Comparison of ENCODE assay signal across 28 cellular contexts in the genomic region with DNA sequence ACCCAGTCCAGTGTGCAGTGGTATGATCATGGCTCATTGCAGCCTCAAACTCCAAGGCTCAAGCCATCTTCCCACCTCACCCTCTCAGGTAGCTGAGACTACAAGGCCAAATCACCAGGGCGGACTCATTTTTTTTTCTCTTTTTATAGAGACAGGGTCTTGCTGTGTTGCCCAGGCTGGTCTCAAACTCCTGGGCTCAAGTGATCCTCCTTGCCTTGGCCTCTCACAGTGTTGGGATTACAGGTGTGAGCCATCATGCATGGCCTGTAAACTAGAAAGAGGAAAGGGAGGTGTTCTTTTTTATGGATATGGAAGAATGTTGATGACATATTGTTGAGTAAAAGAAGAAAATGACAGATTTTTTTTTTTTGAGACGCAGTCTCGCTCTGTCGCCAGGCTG.
"Had no signal": no experiment of that assay in that cellular context is flagged by ENCODE, and none has a peak within 500 bp of the region (broad histone marks: within the 10 kb centered on the region; RNA-seq: fewer than 3 reads in every experiment).

No MANE protein-coding gene starts in this region.

- H3K27ac ChIP-seq: neural progenitor cell, ovary, parathyroid adenoma, psoas muscle, right lobe of liver, sigmoid colon, stomach, thoracic aorta, thyroid gland, tibial nerve, upper lobe of left lung, vagina had no signal

- H3K27ac Mint-ChIP-seq: nephron; neural progenitor cell; progenitor cell of endocrine pancreas; stimulated activated effector memory CD8-positive, alpha-beta T cell treated with anti-CD3 and anti-CD28 coated beads, Interleukin-12 subunit alpha, Interleukin-12 subunit beta, amount 100 ng/mL, for 72 hours; stimulated activated naive B cell treated with anti-CD40 and anti-IgM and Interleukin-4, amounts not matched to agents 10 μg/mL and 1 μg/mL and 100 μg/mL, for 72 hours; stimulated activated naive CD8-positive, alpha-beta T cell treated with anti-CD3 and anti-CD28 coated beads, Interleukin-15, Interleukin-2, amounts not matched to agents 100 ng/mL and 50 ng/mL, for 24 hours had no signal

- H2AFZ ChIP-seq: neural progenitor cell, parathyroid adenoma had no signal

- H3K9me3 ChIP-seq: ovary, psoas muscle, right lobe of liver, sigmoid colon, stomach, thoracic aorta, thyroid gland, tibial nerve, upper lobe of left lung, vagina had no signal

- H3K9ac ChIP-seq: neural progenitor cell, parathyroid adenoma had no signal

- H3K4me2 ChIP-seq: neural progenitor cell had no signal

- FAIRE-seq: small intestine, urothelium cell line had no signal

- H3K27me3 Mint-ChIP-seq: progenitor cell of endocrine pancreas; stimulated activated naive B cell treated with anti-CD40 and anti-IgM and Interleukin-4, amounts not matched to agents 10 μg/mL and 1 μg/mL and 100 μg/mL, for 72 hours had no signal

- H3K36me3 ChIP-seq: neural progenitor cell, ovary, right lobe of liver, sigmoid colon, stomach, thoracic aorta, thyroid gland, tibial nerve, upper lobe of left lung, vagina had no signal

- H3K27me3 ChIP-seq: neural progenitor cell, ovary, right lobe of liver, thyroid gland, tibial nerve, vagina had no signal

- H3K79me2 ChIP-seq: parathyroid adenoma had no signal

- ATAC-seq: psoas muscle; right cardiac atrium; right lobe of liver; stimulated activated effector memory CD8-positive, alpha-beta T cell treated with anti-CD3 and anti-CD28 coated beads, Interleukin-12 subunit alpha, Interleukin-12 subunit beta, amount 100 ng/mL, for 72 hours; stimulated activated naive B cell treated with anti-CD40 and anti-IgM and Interleukin-4, amounts not matched to agents 10 μg/mL and 1 μg/mL and 100 μg/mL, for 72 hours had no signal

- H3K9me3 Mint-ChIP-seq: nephron; neural progenitor cell; stimulated activated effector memory CD8-positive, alpha-beta T cell treated with anti-CD3 and anti-CD28 coated beads, Interleukin-12 subunit alpha, Interleukin-12 subunit beta, amount 100 ng/mL, for 72 hours; stimulated activated naive B cell treated with anti-CD40 and anti-IgM and Interleukin-4, amounts not matched to agents 10 μg/mL and 1 μg/mL and 100 μg/mL, for 72 hours; stimulated activated naive CD8-positive, alpha-beta T cell treated with anti-CD3 and anti-CD28 coated beads, Interleukin-15, Interleukin-2, amounts not matched to agents 100 ng/mL and 50 ng/mL, for 24 hours had no signal

- H3K4me3 Mint-ChIP-seq: nephron; neural progenitor cell; stimulated activated effector memory CD8-positive, alpha-beta T cell treated with anti-CD3 and anti-CD28 coated beads, Interleukin-12 subunit alpha, Interleukin-12 subunit beta, amount 100 ng/mL, for 72 hours; stimulated activated naive B cell treated with anti-CD40 and anti-IgM and Interleukin-4, amounts not matched to agents 10 μg/mL and 1 μg/mL and 100 μg/mL, for 72 hours; stimulated activated naive CD8-positive, alpha-beta T cell treated with anti-CD3 and anti-CD28 coated beads, Interleukin-15, Interleukin-2, amounts not matched to agents 100 ng/mL and 50 ng/mL, for 24 hours had no signal

- H3K36me3 Mint-ChIP-seq: neural progenitor cell; stimulated activated effector memory CD8-positive, alpha-beta T cell treated with anti-CD3 and anti-CD28 coated beads, Interleukin-12 subunit alpha, Interleukin-12 subunit beta, amount 100 ng/mL, for 72 hours; stimulated activated naive B cell treated with anti-CD40 and anti-IgM and Interleukin-4, amounts not matched to agents 10 μg/mL and 1 μg/mL and 100 μg/mL, for 72 hours had no signal

- DNase-seq: occipital lobe; ovary; posterior cingulate gyrus; psoas muscle; right cardiac atrium; right lobe of liver; sigmoid colon; small intestine; stimulated activated CD4-positive, alpha-beta T cell treated with anti-CD3 and anti-CD28 coated beads, Interleukin-15, amount 100 ng/mL, for 24 hours; stimulated activated CD4-positive, alpha-beta T cell treated with anti-CD3 and anti-CD28 coated beads, Interleukin-2, amount 100 ng/mL, for 24 hours; stimulated activated CD4-positive, alpha-beta T cell treated with anti-CD3 and anti-CD28 coated beads, Interleukin-2, amount 100 ng/mL, for 48 hours; stimulated activated CD4-positive, alpha-beta T cell treated with anti-CD3 and anti-CD28 coated beads, Interleukin-4, amount 100 ng/mL, for 24 hours; stimulated activated naive B cell treated with anti-CD40 and anti-IgM and Interleukin-4, amounts not matched to agents 10 μg/mL and 1 μg/mL and 100 μg/mL, for 72 hours; stimulated activated naive CD4-positive, alpha-beta T cell treated with Interleukin-2 at 50 U/mL for 16 hours; stomach; thyroid gland; trophoblast cell; upper lobe of left lung had no signal

- H3K4me3 ChIP-seq: neural progenitor cell, ovary, psoas muscle, right lobe of liver, sigmoid colon, stomach, thoracic aorta, thyroid gland, tibial nerve, upper lobe of left lung, vagina had no signal

- H3K4me1 ChIP-seq: parathyroid adenoma, thyroid gland had no signal
